Comparison of ENCODE assay signal across 13 cellular contexts in the genomic region with DNA sequence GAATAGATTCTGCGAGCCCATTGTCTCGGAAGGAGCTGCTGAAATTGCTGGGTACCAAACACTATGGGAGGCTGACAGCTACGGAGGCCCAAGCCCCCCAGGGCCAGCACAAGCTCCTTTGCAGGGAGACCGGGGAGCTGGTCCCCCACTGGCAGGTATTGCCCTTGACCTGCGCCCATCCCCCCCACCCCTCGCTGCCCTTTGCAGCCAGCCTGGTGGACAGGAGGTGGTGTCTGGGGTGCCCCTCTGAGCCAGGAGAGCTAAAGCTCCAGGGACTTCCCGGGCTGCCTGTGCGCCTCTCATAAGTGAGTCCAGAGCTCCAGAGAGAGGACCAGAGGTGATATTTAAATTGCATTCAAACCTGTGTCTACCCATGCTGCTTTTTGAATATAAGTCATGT. TPM values are rescaled to one million over a fixed set of nuclear protein-coding genes. Genes with fewer than 3 reads are reported as not detected.
A peak's percentile ranks its signal among the peaks of the same experiment; 100 is the strongest.
DNase-seq lines count a peak whose midpoint lies in the region; ATAC-seq and TF ChIP-seq lines count a peak whose summit lies in the region.
"Had no signal": no experiment of that assay in that cellular context is flagged by ENCODE, and none has a peak within 500 bp of the region (broad histone marks: within the 10 kb centered on the region; RNA-seq: fewer than 3 reads in every experiment).

No MANE protein-coding gene starts in this region.

- H3K36me3 ChIP-seq in osteoblast (ENCODE audit: insufficient read depth, low read length) (no peaks in the 10 kb centered on the region), thoracic aorta (peaks cover 4% of the 10 kb centered on the region), psoas muscle (ENCODE audit: insufficient read depth in 1 of 2, low read depth in 1 of 2) (no peaks in the 10 kb centered on the region)

- no peak overlapping the region for H2AFZ ChIP-seq in osteoblast (ENCODE audit: low read length)

- H4K20me1 ChIP-seq in osteoblast (ENCODE audit: insufficient read depth, low read length) = no peaks in the 10 kb centered on the region

- no peaks in the 10 kb centered on the region for H3K9me3 ChIP-seq in osteoblast (ENCODE audit: low read depth, low read length)
- H3K9me3 ChIP-seq in thoracic aorta = no peaks in the 10 kb centered on the region
- H3K9me3 ChIP-seq in psoas muscle = no peaks in the 10 kb centered on the region

- H3K36me3 Mint-ChIP-seq in brain = peaks cover 31% of the 10 kb centered on the region
- H3K36me3 Mint-ChIP-seq in naive thymus-derived CD8-positive, alpha-beta T cell = no peaks in the 10 kb centered on the region

- peak overlapping the region; percentile 86 to 97 (median 93) for H3K27ac Mint-ChIP-seq in brain
- H3K27ac Mint-ChIP-seq in naive thymus-derived CD8-positive, alpha-beta T cell = no peak overlapping the region
- H3K27ac Mint-ChIP-seq: activated naive CD8-positive, alpha-beta T cell treated with anti-CD3 and anti-CD28 coated beads, Interleukin-2, amount 50 U/mL, for 24 hours; H9 had no signal

- intact Hi-C loops in psoas muscle (cut with DNase I) = loop anchor here in 1 of 2 donors (5.0 kb wide), 1 partner anchor 69 kb away; no protein-coding TSS in a partner anchor

- 85 to 94% (median 91%) methylated on average over 8 of the region's 8 CpGs for WGBS in psoas muscle, 3 donors

- peaks cover 28% of the 10 kb centered on the region for H3K27me3 ChIP-seq in osteoblast (ENCODE audit: insufficient read depth, low read length)
- H3K27me3 ChIP-seq in thoracic aorta (replicated peaks; ENCODE audit: insufficient read depth) = no peaks in the 10 kb centered on the region
- peaks cover 4 to 46% (median 9%) of the 10 kb centered on the region in 3 donors for H3K27me3 ChIP-seq in psoas muscle (ENCODE audit: insufficient read depth in 3 of 3, low read length in 2 of 3)

- H3K9me3 Mint-ChIP-seq in brain = no peaks in the 10 kb centered on the region
- H3K9me3 Mint-ChIP-seq in naive thymus-derived CD8-positive, alpha-beta T cell = no peaks in the 10 kb centered on the region
- H3K9me3 Mint-ChIP-seq: activated naive CD8-positive, alpha-beta T cell treated with anti-CD3 and anti-CD28 coated beads, Interleukin-2, amount 50 U/mL, for 24 hours; H9 had no signal

- no peak for TF ChIP-seq CTCF in brain (conservative IDR thresholded peaks at IDR 0.05)
- no peak for TF ChIP-seq CTCF in osteoblast (IDR thresholded peaks at IDR 0.05; ENCODE audit: extremely low read depth, low read depth, low read length)
- no peak for TF ChIP-seq CTCF in thoracic aorta (IDR thresholded peaks at IDR 0.05)
- TF ChIP-seq CTCF in psoas muscle (IDR thresholded peaks at IDR 0.05) = no peak

- POLR2A ChIA-PET in naive thymus-derived CD8-positive, alpha-beta T cell (lab: Charles Lee) = no interaction called here

- H3K27me3 Mint-ChIP-seq in brain = peaks cover 4% of the 10 kb centered on the region
- peaks cover 37 to 80% (median 59%) of the 10 kb centered on the region in 5 donors for H3K27me3 Mint-ChIP-seq in naive thymus-derived CD8-positive, alpha-beta T cell

- peak overlapping the region; percentile 69 to 85 (median 81) for H3K4me3 Mint-ChIP-seq in brain
- H3K4me3 Mint-ChIP-seq in naive thymus-derived CD8-positive, alpha-beta T cell = no peak overlapping the region
- H3K4me3 Mint-ChIP-seq: activated naive CD8-positive, alpha-beta T cell treated with anti-CD3 and anti-CD28 coated beads, Interleukin-2, amount 50 U/mL, for 24 hours; H9 had no signal

- peak overlapping the region; percentile 68 for H3K4me2 ChIP-seq in osteoblast (ENCODE audit: insufficient read depth, low read length)

- H3K27ac ChIP-seq in osteoblast (ENCODE audit: low read depth, low read length) (no peak overlapping the region), thoracic aorta (peak overlapping the region; percentile 34 to 85), psoas muscle (no peak overlapping the region)

- H3K4me1 Mint-ChIP-seq in brain = peaks cover 89% of the 10 kb centered on the region
- peaks cover 0 to 7% (median 7%) of the 10 kb centered on the region in 4 donors for H3K4me1 Mint-ChIP-seq in naive thymus-derived CD8-positive, alpha-beta T cell

- no peaks in the 10 kb centered on the region for H3K79me2 ChIP-seq in osteoblast (ENCODE audit: insufficient read depth, low read length)

- H3K4me1 ChIP-seq in osteoblast (ENCODE audit: insufficient read depth, low read length) (peaks cover 65% of the 10 kb centered on the region), thoracic aorta (ENCODE audit: control insufficient read depth in 1 of 2, low read depth in 2 of 2) (peaks cover 36 to 70% of the 10 kb centered on the region in 2 donors), psoas muscle (peaks cover 15% of the 10 kb centered on the region)

- H3K4me3 ChIP-seq in osteoblast (ENCODE audit: insufficient read depth, low read length) = peak overlapping the region; percentile 11
- H3K4me3 ChIP-seq in thoracic aorta = peak overlapping the region; percentile 55
- no peak overlapping the region for H3K4me3 ChIP-seq in psoas muscle

- DNase-seq in globus pallidus (ENCODE audit: low spot score) (peak; percentile 50), osteoblast (ENCODE audit: insufficient read length, low spot score, missing footprints) (peak; percentile 54), thoracic aorta (ENCODE audit: low spot score) (no peak), psoas muscle (no peak)
- no peak for DNase-seq in naive thymus-derived CD8-positive, alpha-beta T cell
- DNase-seq: activated CD4-positive, alpha-beta T cell treated with anti-CD3 and anti-CD28 coated beads for 48 hours; activated naive CD8-positive, alpha-beta T cell treated with anti-CD3 and anti-CD28 coated beads, Interleukin-2, amount 50 U/mL, for 24 hours; H9; NCI-H2029; NCI-H524; SW 1271 had no signal

- no peak for ATAC-seq in thoracic aorta (ENCODE audit: insufficient number of reproducible peaks, low FRiP score, low read depth)
- no peak for ATAC-seq in psoas muscle
- no peak for ATAC-seq in naive thymus-derived CD8-positive, alpha-beta T cell
- ATAC-seq in HG02588 (IDR thresholded peaks at IDR 0.05; ENCODE audit: unreplicated experiment) = no peak
- ATAC-seq: activated naive CD8-positive, alpha-beta T cell treated with anti-CD3 and anti-CD28 coated beads, Interleukin-2, amount 50 U/mL, for 24 hours had no signal

RNA-seq across cellular contexts. Expression of a gene that starts 5.4 kb away (rescaled TPM):
- 9.2 TPM for polyA plus RNA-seq in brain (ENCODE audit: insufficient read depth, low read depth, low replicate concordance)
- 2.9 and 8.0 TPM in 2 replicates for total RNA-seq in osteoblast
- 10 to 100 TPM in 1 of 2 donors, 1 to 10 TPM in 1; 5.8 to 10.0 TPM for total RNA-seq in thoracic aorta
- 1 to 10 TPM in 1 of 4 donors, under 1 TPM in 3; 0.17 to 1.3 (median 0.36) TPM for total RNA-seq in psoas muscle
- under 1 TPM; 0.12 to 0.25 (median 0.18) TPM for polyA plus RNA-seq in psoas muscle
- total RNA-seq in naive thymus-derived CD8-positive, alpha-beta T cell = not detected
- polyA plus RNA-seq in naive thymus-derived CD8-positive, alpha-beta T cell = not detected

Comparison
In these comparisons a context has a peak if more than half of its experiments do, and no peak if none do; other contexts are left out.
1. H3K27ac Mint-ChIP-seq: peak in brain (5 of 5); none in naive thymus-derived CD8-positive, alpha-beta T cell (0 of 10).
2. H3K4me3 Mint-ChIP-seq: peak in brain (5 of 5); none in naive thymus-derived CD8-positive, alpha-beta T cell (0 of 10).
3. DNase-seq: peak in globus pallidus (single experiment) and osteoblast (single experiment); none in thoracic aorta (single experiment), psoas muscle (0 of 2) and naive thymus-derived CD8-positive, alpha-beta T cell (0 of 10).
4. H3K27ac ChIP-seq: peak in thoracic aorta (2 of 2); none in osteoblast (single experiment) and psoas muscle (single experiment).